In the genomic region with DNA sequence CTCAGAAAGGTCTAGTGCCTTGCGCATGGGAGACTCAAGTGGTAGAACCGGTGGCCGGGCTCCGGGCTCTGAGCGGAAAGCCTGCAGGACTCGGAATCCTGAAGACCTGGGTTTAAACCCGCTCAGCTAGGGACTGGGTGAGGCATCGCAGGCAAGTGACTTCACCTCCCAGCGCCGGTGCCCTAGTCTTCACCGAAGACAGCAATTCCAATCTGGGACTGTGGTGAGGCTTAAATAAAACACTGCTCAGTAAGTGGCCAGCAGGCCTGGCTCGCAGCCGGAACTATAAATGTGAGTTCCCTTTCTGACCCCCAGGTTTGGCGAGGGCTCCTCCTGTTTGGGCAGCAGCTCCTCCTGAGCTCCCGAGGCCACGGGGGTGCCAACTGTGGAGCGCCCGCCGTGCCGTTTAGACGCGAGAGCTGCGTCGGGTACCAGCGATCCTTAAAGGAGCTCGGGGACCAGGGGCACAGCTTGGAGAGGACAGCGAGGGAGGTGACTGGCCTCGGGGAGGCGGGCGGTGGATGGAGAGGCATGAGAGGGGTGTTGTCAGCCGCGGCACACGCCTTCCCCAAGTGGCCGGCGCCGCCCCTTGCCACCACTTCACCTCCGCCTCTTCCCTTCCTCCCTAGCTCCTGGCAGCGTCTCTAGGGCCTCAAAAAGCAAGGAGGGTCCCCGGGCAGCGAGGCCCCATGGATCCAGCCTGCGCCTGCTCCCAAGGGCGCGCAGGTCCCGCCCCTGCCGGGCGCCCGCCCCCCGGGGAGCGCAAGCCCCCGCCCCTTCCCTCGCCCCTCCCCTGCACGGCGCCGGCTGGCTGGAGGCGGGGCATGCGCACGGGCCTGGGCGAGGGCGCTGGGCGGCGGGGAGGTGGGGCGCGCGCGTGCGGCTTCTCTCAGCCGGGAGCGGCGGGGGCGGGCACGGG, we compare ENCODE assay signal across 8 cellular contexts. TPM values are rescaled to one million over a fixed set of nuclear protein-coding genes. Genes with fewer than 3 reads are reported as not detected.
DNase-seq lines count a peak whose midpoint lies in the region; ATAC-seq and TF ChIP-seq lines count a peak whose summit lies in the region.

No MANE protein-coding gene starts in this region.

- H3K79me1 ChIP-seq in trophoblast cell (ENCODE audit: low read length) = peaks cover 3% of the 10 kb centered on the region

- H3K9ac ChIP-seq in SU-DHL-6 (ENCODE audit: low read length) (peak overlapping the region; percentile 53), trophoblast cell (ENCODE audit: low read length) (peak overlapping the region; percentile 8)

- H3K27me3 ChIP-seq in SU-DHL-6 (ENCODE audit: low read length) (no peaks in the 10 kb centered on the region), cardiac muscle cell (peaks cover 23% of the 10 kb centered on the region), trophoblast cell (ENCODE audit: insufficient read depth, low read length) (peaks cover 15% of the 10 kb centered on the region), tibial artery (no peaks in the 10 kb centered on the region)

- peak overlapping the region; percentile 55 for H4K91ac ChIP-seq in trophoblast cell (ENCODE audit: low read depth, low read length)

- peak overlapping the region; percentile 84 for H3K14ac ChIP-seq in trophoblast cell (ENCODE audit: low read length)

- WGBS in trophoblast cell (ENCODE audit: extremely low coverage, insufficient coverage, insufficient read length) = no CpG with 5 or more reads among the region's 71 CpGs

- peak overlapping the region; percentile 45 for H3K18ac ChIP-seq in trophoblast cell (ENCODE audit: low read length)

- H4K20me1 ChIP-seq in SU-DHL-6 (ENCODE audit: low read depth, low read length) = no peaks in the 10 kb centered on the region

- H2BK120ac ChIP-seq in trophoblast cell (ENCODE audit: insufficient read depth, low read length, poor library complexity) = no peak overlapping the region

- H3K9me2 ChIP-seq in SU-DHL-6 (replicated peaks; ENCODE audit: insufficient read depth, low read length) = no peaks in the 10 kb centered on the region

- TF ChIP-seq CTCF in SU-DHL-6 (IDR thresholded peaks at IDR 0.05; ENCODE audit: insufficient read depth, low read length, poor library complexity, severe bottlenecking) = no peak
- TF ChIP-seq CTCF in cardiac muscle cell (IDR thresholded peaks at IDR 0.05; ENCODE audit: low read depth, low read length) = no peak
- no peak for TF ChIP-seq CTCF in tibial artery (IDR thresholded peaks at IDR 0.05)

- H3K4me2 ChIP-seq in SU-DHL-6 (ENCODE audit: low read depth, low read length, poor library complexity, severe bottlenecking) (peak overlapping the region; percentile 61), trophoblast cell (ENCODE audit: low read length) (peak overlapping the region; percentile 96)

- no peak overlapping the region for H2BK5ac ChIP-seq in trophoblast cell (ENCODE audit: low read depth, low read length, poor library complexity)

- H3F3A ChIP-seq in SU-DHL-6 (ENCODE audit: insufficient read depth) = no peaks in the 10 kb centered on the region

- intact Hi-C loops in tibial artery (cut with DNase I; ENCODE audit: low total_unique reads) = no loop called here

- H3K4ac ChIP-seq in trophoblast cell (ENCODE audit: low read depth, low read length) = no peak overlapping the region

- H3K36me3 ChIP-seq in SU-DHL-6 (ENCODE audit: low read length) (no peaks in the 10 kb centered on the region), cardiac muscle cell (no peaks in the 10 kb centered on the region), trophoblast cell (ENCODE audit: control insufficient read depth in 1 of 2, insufficient read depth in 2 of 2, low read length in 2 of 2) (no peaks in the 10 kb centered on the region), tibial artery (no peaks in the 10 kb centered on the region)

- H3K4me3 ChIP-seq in GM08714 (ENCODE audit: low read length) = peak overlapping the region; percentile 66; the same call in 1 of the 2 replicates
- H3K4me3 ChIP-seq in SU-DHL-6 (ENCODE audit: insufficient read depth, low read length, poor library complexity, severe bottlenecking) = peak overlapping the region; percentile 50
- peak overlapping the region; percentile 58 for H3K4me3 ChIP-seq in cardiac muscle cell
- H3K4me3 ChIP-seq in trophoblast cell (ENCODE audit: low read depth, low read length) = peak overlapping the region; percentile 82
- peak overlapping the region; percentile 65 to 68 for H3K4me3 ChIP-seq in tibial artery

- H3K9me3 ChIP-seq in SU-DHL-6 (ENCODE audit: insufficient read depth, low read length) = no peaks in the 10 kb centered on the region
- no peaks in the 10 kb centered on the region for H3K9me3 ChIP-seq in cardiac muscle cell (ENCODE audit: low read depth)
- peaks cover 2% of the 10 kb centered on the region for H3K9me3 ChIP-seq in trophoblast cell (ENCODE audit: insufficient read depth, low read depth, low read length)
- no peaks in the 10 kb centered on the region for H3K9me3 ChIP-seq in tibial artery

- H2AK5ac ChIP-seq in trophoblast cell (ENCODE audit: low read length) = no peak overlapping the region

- H4K12ac ChIP-seq in trophoblast cell (ENCODE audit: low read depth, low read length) = no peak overlapping the region

- H3K79me2 ChIP-seq in SU-DHL-6 (ENCODE audit: insufficient read depth, low read length) (no peaks in the 10 kb centered on the region), trophoblast cell (ENCODE audit: control insufficient read depth, insufficient read depth, low read length, poor library complexity) (peaks cover 2% of the 10 kb centered on the region)

- H3K27ac ChIP-seq in SU-DHL-6 (ENCODE audit: low read depth, low read length) (no peak overlapping the region), cardiac muscle cell (no peak overlapping the region), trophoblast cell (ENCODE audit: low read depth, low read length) (no peak overlapping the region), tibial artery (peak overlapping the region; percentile 85 to 94)

- H2BK12ac ChIP-seq in trophoblast cell (ENCODE audit: low read length) = no peak overlapping the region

- DNase-seq in NCI-H1092 (lab: John Stamatoyannopoulos, UW) (peak; percentile 68), cardiac muscle cell (ENCODE audit: low read depth in 1 of 2, low spot score in 1 of 2) (peak; percentile 93 to 96), trophoblast cell (peak; percentile 65 to 87), tibial artery (peak; percentile 84 to 92)
- DNase-seq in activated naive CD8-positive, alpha-beta T cell treated with anti-CD3 and anti-CD28 coated beads, Interleukin-2, amount 50 U/mL, for 16 hours (ENCODE audit: low read depth, low spot score) = peak; percentile 71

- ATAC-seq in HG02642 (IDR thresholded peaks at IDR 0.05; ENCODE audit: poor library complexity, unreplicated experiment) = peak; percentile 90

- H3K4me1 ChIP-seq in cardiac muscle cell (ENCODE audit: low read depth) = no peaks in the 10 kb centered on the region
- H3K4me1 ChIP-seq in trophoblast cell (ENCODE audit: control insufficient read depth in 1 of 2, insufficient read depth in 2 of 2, low read length in 2 of 2) = peaks cover 14 to 17% of the 10 kb centered on the region in 2 experiments
- H3K4me1 ChIP-seq in tibial artery = peaks cover 0 to 23% (median 20%) of the 10 kb centered on the region in 4 donors

- H2AFZ ChIP-seq in SU-DHL-6 (ENCODE audit: low read depth, low read length, severe bottlenecking) (peak overlapping the region; percentile 33), trophoblast cell (ENCODE audit: insufficient read depth, low read length, poor library complexity) (peak overlapping the region; percentile 82)

- H3K23ac ChIP-seq in trophoblast cell (ENCODE audit: low read length) = no peak overlapping the region

- peak overlapping the region; percentile 18 for H4K8ac ChIP-seq in trophoblast cell (ENCODE audit: low read depth, low read length)

RNA-seq across cellular contexts. Expression of gene MTCL1, which starts 0.7 kb away (rescaled TPM):
- total RNA-seq in cardiac muscle cell = 4.7 and 9.6 TPM in 2 replicates
- polyA plus RNA-seq in cardiac muscle cell = 1.8 and 3.5 TPM in 2 replicates
- 3.0 and 3.4 TPM in 2 replicates for polyA plus RNA-seq in trophoblast cell (2013)

Comparison
In these comparisons a context has a peak if more than half of its experiments do, and no peak if none do; other contexts are left out.
1. H3K27ac ChIP-seq: peak in tibial artery (2 of 2); none in SU-DHL-6 (single experiment), cardiac muscle cell (single experiment) and trophoblast cell (single experiment).
2. Peak in every context shown above with its lines, with median percentiles within 50 percentile points of each other: H3K4me3 ChIP-seq and DNase-seq.